In the genomic region with DNA sequence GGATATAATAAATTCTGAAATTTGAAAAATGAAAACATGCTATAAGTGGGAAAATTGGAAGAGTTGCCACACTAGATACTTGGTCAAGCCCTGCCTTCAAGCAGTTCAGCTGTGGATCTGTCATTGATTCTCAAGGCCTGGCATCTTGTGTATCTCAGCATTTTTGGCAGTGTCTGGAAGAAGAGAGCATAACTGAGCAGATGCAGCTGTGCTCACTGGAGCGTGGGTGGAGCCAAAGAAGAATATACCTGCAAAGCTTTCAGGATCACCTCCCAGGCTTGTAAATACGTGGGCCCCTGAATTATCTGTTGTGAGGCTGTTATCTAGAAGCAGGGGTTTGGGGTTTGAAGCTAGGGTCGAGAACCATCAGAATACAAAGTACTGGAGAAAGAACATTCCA, we compare ENCODE assay signal across 15 cellular contexts. TPM values are rescaled to one million over a fixed set of nuclear protein-coding genes. Genes with fewer than 3 reads are reported as not detected.
A peak's percentile ranks its signal among the peaks of the same experiment; 100 is the strongest.
DNase-seq lines count a peak whose midpoint lies in the region; ATAC-seq and TF ChIP-seq lines count a peak whose summit lies in the region.
"Had no signal": no experiment of that assay in that cellular context is flagged by ENCODE, and none has a peak within 500 bp of the region (broad histone marks: within the 10 kb centered on the region; RNA-seq: fewer than 3 reads in every experiment).

No MANE protein-coding gene starts in this region.

- ATAC-seq in GM23338, result no peak
- ATAC-seq in HG02610 (IDR thresholded peaks at IDR 0.05; ENCODE audit: unreplicated experiment), result no peak
- ATAC-seq in heart left ventricle, result no peak
- ATAC-seq in HG03039 (IDR thresholded peaks at IDR 0.05; ENCODE audit: unreplicated experiment), result no peak
- ATAC-seq: right lobe of liver, upper lobe of right lung had no signal

- TF ChIP-seq POLR2A in heart left ventricle (IDR thresholded peaks at IDR 0.05), result no peak

- BruUV-seq in OCI-LY7 (replicated peaks; lab: Mats Ljungman, UMichigan), result no TSS peak

- DNase-seq in GM23338 (ENCODE audit: low spot score) (no peak), NCI-H2081 (lab: John Stamatoyannopoulos, UW) (peak; percentile 42 to 79), OCI-LY7 (ENCODE audit: low spot score) (peak; percentile 61), progenitor cell of endocrine pancreas (ENCODE audit: low spot score, unreplicated experiment) (no peak), heart left ventricle (no peak)
- DNase-seq in activated CD4-positive, CD25-positive, alpha-beta regulatory T cell treated with anti-CD3 and anti-CD28 coated beads, Interleukin-2, amount 50 U/mL, for 72 hours, result no peak
- DNase-seq: CD4-positive, CD25-positive, alpha-beta regulatory T cell; mammary epithelial cell; OCI-M1; right lobe of liver; stimulated activated CD4-positive, alpha-beta T cell treated with anti-CD3 and anti-CD28 coated beads, Interleukin-4, amount 100 ng/mL, for 4 hours; upper lobe of right lung had no signal

- H3K27ac Mint-ChIP-seq in GM23338 (no peak overlapping the region), progenitor cell of endocrine pancreas (peak overlapping the region; percentile 96)
- H3K27ac Mint-ChIP-seq: CD4-positive, CD25-positive, alpha-beta regulatory T cell had no signal

- H3K9me3 ChIP-seq in OCI-LY7 (ENCODE audit: low read length), result no peaks in the 10 kb centered on the region
- H3K9me3 ChIP-seq in heart left ventricle, result no peaks in the 10 kb centered on the region
- H3K9me3 ChIP-seq: right lobe of liver, upper lobe of right lung had no signal

- H3K4me3 Mint-ChIP-seq in GM23338 (no peak overlapping the region), progenitor cell of endocrine pancreas (ENCODE audit: low read depth) (peak overlapping the region; percentile 17)
- H3K4me3 Mint-ChIP-seq: CD4-positive, CD25-positive, alpha-beta regulatory T cell; neural crest cell had no signal

- intact Hi-C loops in OCI-LY7 (cut with micrococcal nuclease; ENCODE audit: unreplicated experiment), result no loop called here
- intact Hi-C loops in heart left ventricle (cut with DNase I), result no loop called here

- H3K36me3 Mint-ChIP-seq in GM23338 (ENCODE audit: low read depth) (no peaks in the 10 kb centered on the region), progenitor cell of endocrine pancreas (ENCODE audit: insufficient read depth) (no peaks in the 10 kb centered on the region)
- H3K36me3 Mint-ChIP-seq: CD4-positive, CD25-positive, alpha-beta regulatory T cell had no signal

- 54 to 67% (median 64%) methylated on average over 3 of the region's 3 CpGs for WGBS in heart left ventricle, 4 donors

- H3K27ac ChIP-seq in GM23338 (ENCODE audit: low read depth) (no peak overlapping the region), OCI-LY7 (ENCODE audit: low read depth, low read length, poor library complexity, severe bottlenecking) (peak overlapping the region; percentile 14), heart left ventricle (no peak overlapping the region)
- H3K27ac ChIP-seq: right lobe of liver, upper lobe of right lung had no signal

- no peaks in the 10 kb centered on the region for H3K27me3 Mint-ChIP-seq in GM23338 (ENCODE audit: insufficient read depth, low read depth, poor library complexity)
- H3K27me3 Mint-ChIP-seq in progenitor cell of endocrine pancreas, result no peaks in the 10 kb centered on the region

- H3K9me3 Mint-ChIP-seq in GM23338, result no peaks in the 10 kb centered on the region
- peaks cover 4% of the 10 kb centered on the region for H3K9me3 Mint-ChIP-seq in progenitor cell of endocrine pancreas (ENCODE audit: low read depth)
- H3K9me3 Mint-ChIP-seq: neural crest cell had no signal

- H2AFZ ChIP-seq in GM23338, result peak overlapping the region; percentile 100
- peak overlapping the region; percentile 43; the same call in 1 of the 2 replicates for H2AFZ ChIP-seq in OCI-LY7 (ENCODE audit: low read length)

- H3K4me2 ChIP-seq in GM23338 (peak overlapping the region; percentile 73; the same call in 1 of the 2 replicates), OCI-LY7 (ENCODE audit: low read length) (peak overlapping the region; percentile 43)

- TF ChIP-seq CTCF in GM23338 (conservative IDR thresholded peaks at IDR 0.05; ENCODE audit: low read depth in 2 of 2) (no peak), OCI-LY7 (conservative IDR thresholded peaks at IDR 0.05; ENCODE audit: low read length) (no peak), progenitor cell of endocrine pancreas (IDR thresholded peaks at IDR 0.05; ENCODE audit: unreplicated experiment) (no peak), heart left ventricle (IDR thresholded peaks at IDR 0.05) (no peak)

- POLR2A ChIA-PET in OCI-LY7 (lab: Charles Lee), result interaction anchor here (0.5 to 1.6 kb wide), 4 partner anchors 8 to 27 kb away, joined by 3 read pairs; no protein-coding TSS in a partner anchor

- H3F3A ChIP-seq in GM23338 (replicated peaks; ENCODE audit: low read depth), result no peaks in the 10 kb centered on the region

- H3K36me3 ChIP-seq in GM23338 (ENCODE audit: insufficient read depth) (no peaks in the 10 kb centered on the region), OCI-LY7 (ENCODE audit: insufficient read depth, low read length) (no peaks in the 10 kb centered on the region), heart left ventricle (no peaks in the 10 kb centered on the region)
- H3K36me3 ChIP-seq: right lobe of liver, upper lobe of right lung had no signal

- H3K4me1 Mint-ChIP-seq in GM23338 (peaks cover 31% of the 10 kb centered on the region), progenitor cell of endocrine pancreas (ENCODE audit: low read depth) (peaks cover 49% of the 10 kb centered on the region)
- H3K4me1 Mint-ChIP-seq: CD4-positive, CD25-positive, alpha-beta regulatory T cell had no signal

- CTCF ChIA-PET in OCI-LY7 (lab: Charles Lee; ENCODE audit: unreplicated experiment), result interaction anchor here (0.6 kb wide), 1 partner anchor 193 kb away, joined by 3 read pairs; no protein-coding TSS in a partner anchor

- H3K4me1 ChIP-seq in GM23338 (ENCODE audit: insufficient read depth) (peaks cover 23% of the 10 kb centered on the region), OCI-LY7 (ENCODE audit: insufficient read depth, low read length, poor library complexity, severe bottlenecking) (peaks cover 17% of the 10 kb centered on the region), heart left ventricle (no peaks in the 10 kb centered on the region)
- H3K4me1 ChIP-seq: right lobe of liver, upper lobe of right lung had no signal

- no peak overlapping the region for H3K4me3 ChIP-seq in GM23338
- H3K4me3 ChIP-seq in OCI-LY7 (ENCODE audit: low read depth, low read length, poor library complexity, severe bottlenecking), result no peak overlapping the region
- no peak overlapping the region for H3K4me3 ChIP-seq in heart left ventricle
- H3K4me3 ChIP-seq: right lobe of liver, upper lobe of right lung had no signal

- H3K79me2 ChIP-seq in GM23338 (replicated peaks; ENCODE audit: insufficient read depth) (no peaks in the 10 kb centered on the region), OCI-LY7 (ENCODE audit: insufficient read depth, low read depth, low read length) (no peaks in the 10 kb centered on the region)

- H3K9me2 ChIP-seq in GM23338 (ENCODE audit: insufficient read depth), result 0 out of 2 replicates have a peak, but pooled peaks cover 2% of the 10 kb centered on the region
- H3K9me2 ChIP-seq in OCI-LY7 (ENCODE audit: insufficient read depth, low read length), result no peaks in the 10 kb centered on the region

- no peaks in the 10 kb centered on the region for H4K20me1 ChIP-seq in GM23338 (replicated peaks; ENCODE audit: insufficient read depth)
- no peaks in the 10 kb centered on the region for H4K20me1 ChIP-seq in OCI-LY7 (ENCODE audit: insufficient read depth, low read length)

- H3K27me3 ChIP-seq in GM23338 (ENCODE audit: insufficient read depth) (no peaks in the 10 kb centered on the region), heart left ventricle (no peaks in the 10 kb centered on the region)
- H3K27me3 ChIP-seq: right lobe of liver, upper lobe of right lung had no signal

TF ChIP-seq in GM23338, 12 proteins besides CTCF, POLR2A, EP300 and RAD21:
- TF ChIP-seq ZNF114 (CRISPR knock-in tag; IDR thresholded peaks at IDR 0.05) (no peak), EZH2 (IDR thresholded peaks at IDR 0.05; ENCODE audit: low read depth, unreplicated experiment) (no peak), POLR2AphosphoS5 (IDR thresholded peaks at IDR 0.05; ENCODE audit: low read depth) (no peak), JUNB (IDR thresholded peaks at IDR 0.05; ENCODE audit: unreplicated experiment) (no peak), ZNF331 (CRISPR knock-in tag; IDR thresholded peaks at IDR 0.05; ENCODE audit: low read depth) (no peak), STAT1 (IDR thresholded peaks at IDR 0.05; ENCODE audit: unreplicated experiment) (no peak), NANOG (IDR thresholded peaks at IDR 0.05; ENCODE audit: borderline replicate concordance) (no peak), CREB1 (CRISPR knock-in tag; IDR thresholded peaks at IDR 0.05; ENCODE audit: low read depth) (no peak), EZH2phosphoT487 (IDR thresholded peaks at IDR 0.05; ENCODE audit: unreplicated experiment) (no peak)
- TF ChIP-seq, protein P1, sequence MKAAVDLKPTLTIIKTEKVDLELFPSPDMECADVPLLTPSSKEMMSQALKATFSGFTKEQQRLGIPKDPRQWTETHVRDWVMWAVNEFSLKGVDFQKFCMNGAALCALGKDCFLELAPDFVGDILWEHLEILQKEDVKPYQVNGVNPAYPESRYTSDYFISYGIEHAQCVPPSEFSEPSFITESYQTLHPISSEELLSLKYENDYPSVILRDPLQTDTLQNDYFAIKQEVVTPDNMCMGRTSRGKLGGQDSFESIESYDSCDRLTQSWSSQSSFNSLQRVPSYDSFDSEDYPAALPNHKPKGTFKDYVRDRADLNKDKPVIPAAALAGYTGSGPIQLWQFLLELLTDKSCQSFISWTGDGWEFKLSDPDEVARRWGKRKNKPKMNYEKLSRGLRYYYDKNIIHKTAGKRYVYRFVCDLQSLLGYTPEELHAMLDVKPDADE (IDR thresholded peaks at IDR 0.05), result no peak

RNA-seq across cellular contexts. Expression of a gene that starts 31.3 kb away (rescaled TPM):
- 41.0 and 45.9 TPM in 2 replicates for total RNA-seq in GM23338 (2014; rRNA removed; shearing (Covaris generic))
- 158 and 162 TPM in 2 replicates for polyA plus RNA-seq in GM23338 (2016; fragmentation: Nextera tagmentation; extraction: Ambion mirVana)
- total RNA-seq in OCI-LY7 (2014; rRNA removed; shearing (Covaris generic)), result 26.9 and 38.6 TPM in 2 replicates
- total RNA-seq in OCI-LY7 (2022), result 45.7 and 55.4 TPM in 2 replicates
- total RNA-seq in progenitor cell of endocrine pancreas, result 114 and 124 TPM in 2 replicates
- 10 to 100 TPM; 19.8 to 52.8 (median 41.4) TPM for total RNA-seq in heart left ventricle
- 10 to 100 TPM in 1 of 2 donors, 1 to 10 TPM in 1; 6.5 to 16.2 TPM for polyA plus RNA-seq in heart left ventricle

Comparison
In these comparisons a context has a peak if more than half of its experiments do, and no peak if none do; other contexts are left out.
1. DNase-seq: peak in NCI-H2081 (2 of 2) and OCI-LY7 (single experiment); none in GM23338 (single experiment), progenitor cell of endocrine pancreas (single experiment), heart left ventricle (0 of 5) and activated CD4-positive, CD25-positive, alpha-beta regulatory T cell treated with anti-CD3 and anti-CD28 coated beads, Interleukin-2, amount 50 U/mL, for 72 hours (single experiment).